ENCODE assay signal across 22 cellular contexts in genomic region chr7:117043051-117043546, GRCh38.
"Had no signal": no experiment of that assay in that cellular context is flagged by ENCODE, and none has a peak within 500 bp of the region (broad histone marks: within the 10 kb centered on the region; RNA-seq: fewer than 3 reads in every experiment).

No MANE protein-coding gene starts in this region.

- H3K27ac ChIP-seq: body of pancreas, cardiac muscle cell, lower lobe of right lung, neural progenitor cell, thyroid gland had no signal

- H3K36me3 ChIP-seq: esophagus muscularis mucosa, heart left ventricle, lower lobe of right lung, neural progenitor cell, thyroid gland had no signal

- ATAC-seq: activated CD4-positive, alpha-beta T cell treated with anti-CD3 and anti-CD28 coated beads for 36 hours; activated T-helper 17 cell treated with anti-CD3 and anti-CD28 coated beads, Interleukin-2, amount 50 U/mL, for 72 hours; body of pancreas; effector memory CD8-positive, alpha-beta T cell; heart left ventricle; lower lobe of right lung; naive thymus-derived CD8-positive, alpha-beta T cell had no signal

- H2AFZ ChIP-seq: neural progenitor cell had no signal

- H3K9me3 ChIP-seq: body of pancreas, esophagus muscularis mucosa, lower lobe of right lung, thyroid gland had no signal

- DNase-seq: activated B cell treated with CpG ODN at 0.5 μM for 24 hours; activated CD4-positive, alpha-beta T cell treated with anti-CD3 and anti-CD28 coated beads for 36 hours; activated CD4-positive, alpha-beta T cell treated with anti-CD3 and anti-CD28 coated beads, Interleukin-2, amount 50 U/mL, for 4 hours; activated CD8-positive, alpha-beta memory T cell treated with anti-CD3 and anti-CD28 coated beads for 24 hours; activated CD8-positive, alpha-beta memory T cell treated with anti-CD3 and anti-CD28 coated beads, Interleukin-2, amount 50 U/mL, for 4 hours; activated naive CD4-positive, alpha-beta T cell; activated T-cell treated with anti-CD3 and anti-CD28 coated beads, Interleukin-2, amount 50 U/mL, for 24 hours; body of pancreas; dermis blood vessel endothelial cell; effector memory CD8-positive, alpha-beta T cell; heart left ventricle; islet precursor cell; lower lobe of right lung; naive thymus-derived CD8-positive, alpha-beta T cell; stimulated activated CD4-positive, alpha-beta T cell treated with anti-CD3 and anti-CD28 coated beads, Interleukin-4, amount 100 ng/mL, for 24 hours; stimulated activated naive CD4-positive, alpha-beta T cell treated with Interleukin-2 at 50 U/mL for 16 hours; T1000; thyroid gland had no signal

- H3K4me2 ChIP-seq: neural progenitor cell had no signal

- H3K4me1 ChIP-seq: neural progenitor cell, thyroid gland had no signal

- H3K4me3 ChIP-seq: body of pancreas, cardiac muscle cell, esophagus muscularis mucosa, heart left ventricle, lower lobe of right lung, neural progenitor cell, thyroid gland had no signal

- H3K9ac ChIP-seq: neural progenitor cell had no signal

- H3K27me3 ChIP-seq: body of pancreas, cardiac muscle cell, esophagus muscularis mucosa, heart left ventricle, neural progenitor cell, thyroid gland had no signal
